1 cellular context compared by ENCODE assay signal in genomic region chr16:2968738-2969544, GRCh38.
A peak's percentile ranks its signal among the peaks of the same experiment; 100 is the strongest.
TF ChIP-seq lines count a peak whose summit lies in the region.

PAQR4 (plus strand) TSS chr16:2969348; CDS start chr16:2969675, 327 bp downstream.

TF ChIP-seq in HepG2, 621 proteins besides CTCF, POLR2A, EP300 and RAD21 (continued from another document and continues in another):
- peak; percentile 89 for TF ChIP-seq ZSCAN5A (CRISPR knock-in tag; IDR thresholded peaks at IDR 0.05; ENCODE audit: borderline replicate concordance)
- TF ChIP-seq HMGXB3 (CRISPR knock-in tag; IDR thresholded peaks at IDR 0.05; ENCODE audit: borderline replicate concordance) = peak; percentile 96
- TF ChIP-seq NR2F1 (CRISPR knock-in tag; IDR thresholded peaks at IDR 0.05) = 0 out of 4 replicates have a peak, but pooled peaks of 1 of the 2 experiments have one; percentile 21
- no peak for TF ChIP-seq PRPF4 (IDR thresholded peaks at IDR 0.05; ENCODE audit: low read depth, low read length, poor library complexity, severe bottlenecking)
- no peak for TF ChIP-seq RBM39 (IDR thresholded peaks at IDR 0.05; ENCODE audit: low read depth, low read length, poor library complexity, severe bottlenecking)
- peak; percentile 95 for TF ChIP-seq ZBTB7B (CRISPR knock-in tag; IDR thresholded peaks at IDR 0.05)
- peak; percentile 85 for TF ChIP-seq BCL3 (CRISPR knock-in tag; IDR thresholded peaks at IDR 0.05)
- TF ChIP-seq TFE3 (CRISPR knock-in tag; IDR thresholded peaks at IDR 0.05) = peak; percentile 89
- peak; percentile 93 for TF ChIP-seq ZNF30 (CRISPR knock-in tag; IDR thresholded peaks at IDR 0.05)
- TF ChIP-seq CREBL2 (CRISPR knock-in tag; IDR thresholded peaks at IDR 0.05; ENCODE audit: borderline replicate concordance) = peak; percentile 88; the same call in 1 of the 2 replicates
- peak; percentile 93 for TF ChIP-seq ZBTB49 (CRISPR knock-in tag; IDR thresholded peaks at IDR 0.05; ENCODE audit: borderline replicate concordance)
- peak; percentile 88; the same call in 1 of the 2 replicates for TF ChIP-seq ZNF567 (CRISPR knock-in tag; IDR thresholded peaks at IDR 0.05; ENCODE audit: borderline replicate concordance)
- TF ChIP-seq ZNF225 (CRISPR knock-in tag; IDR thresholded peaks at IDR 0.05) = peak; percentile 95; the same call in 1 of the 2 replicates
- peak; percentile 89 for TF ChIP-seq ZBTB25 (CRISPR knock-in tag; IDR thresholded peaks at IDR 0.05)
- TF ChIP-seq TMF1 (CRISPR knock-in tag; IDR thresholded peaks at IDR 0.05; ENCODE audit: low read depth) = peak; percentile 91
- TF ChIP-seq CCAR2 (optimal IDR thresholded peaks at IDR 0.05; ENCODE audit: low read depth, low read length) = no peak
- TF ChIP-seq MYPOP (CRISPR knock-in tag; IDR thresholded peaks at IDR 0.05) = peak; percentile 93
- TF ChIP-seq ZSCAN9 (CRISPR knock-in tag; IDR thresholded peaks at IDR 0.05; ENCODE audit: borderline replicate concordance) = peak; percentile 98
- TF ChIP-seq DPF2 (CRISPR knock-in tag; IDR thresholded peaks at IDR 0.05; ENCODE audit: borderline replicate concordance, low read depth) = 0 out of 2 replicates have a peak, but pooled peaks have one; percentile 49
- TF ChIP-seq THAP11 (CRISPR knock-in tag; IDR thresholded peaks at IDR 0.05) = peak; percentile 82
- TF ChIP-seq KLF15 (CRISPR knock-in tag; IDR thresholded peaks at IDR 0.05; ENCODE audit: borderline replicate concordance) = 0 out of 2 replicates have a peak, but pooled peaks have one; percentile 54
- no peak for TF ChIP-seq SRSF9 (IDR thresholded peaks at IDR 0.05; ENCODE audit: borderline replicate concordance, insufficient read depth, low read depth, low read length, poor library complexity, severe bottlenecking)
- TF ChIP-seq JUNB (CRISPR knock-in tag; IDR thresholded peaks at IDR 0.05; ENCODE audit: borderline replicate concordance) = no peak
- TF ChIP-seq ZNF232 (CRISPR knock-in tag; IDR thresholded peaks at IDR 0.05; ENCODE audit: borderline replicate concordance) = peak; percentile 98
- peak; percentile 87 for TF ChIP-seq ZIK1 (CRISPR knock-in tag; IDR thresholded peaks at IDR 0.05; ENCODE audit: borderline replicate concordance, low read depth)
- TF ChIP-seq ZNF784 (CRISPR knock-in tag; IDR thresholded peaks at IDR 0.05; ENCODE audit: borderline replicate concordance) = no peak; the same call in 1 of the 2 replicates
- peak; percentile 90 for TF ChIP-seq ZFY (CRISPR knock-in tag; IDR thresholded peaks at IDR 0.05)
- peak; percentile 90; the same call in 1 of the 2 replicates for TF ChIP-seq ZNF670 (CRISPR knock-in tag; IDR thresholded peaks at IDR 0.05; ENCODE audit: borderline replicate concordance)
- peak; percentile 80 for TF ChIP-seq MIXL1 (CRISPR knock-in tag; IDR thresholded peaks at IDR 0.05)
- peak; percentile 85; the same call in 1 of the 2 replicates for TF ChIP-seq PRDM10 (CRISPR knock-in tag; IDR thresholded peaks at IDR 0.05; ENCODE audit: low read depth)
- peak; percentile 70; the same call in 1 of the 2 replicates for TF ChIP-seq ZNF816 (CRISPR knock-in tag; IDR thresholded peaks at IDR 0.05; ENCODE audit: borderline replicate concordance)
- peak; percentile 99 for TF ChIP-seq SALL1 (CRISPR knock-in tag; IDR thresholded peaks at IDR 0.05)
- peak; percentile 91; the same call in 1 of the 2 replicates for TF ChIP-seq LRRFIP1 (CRISPR knock-in tag; conservative IDR thresholded peaks at IDR 0.05)
- peak; percentile 49; the same call in 1 of the 2 replicates for TF ChIP-seq RFX3 (CRISPR knock-in tag; IDR thresholded peaks at IDR 0.05)
